8 cellular contexts compared by ENCODE assay signal in genomic region chr10:132571565-132572544, GRCh38. TPM values are rescaled to one million over a fixed set of nuclear protein-coding genes. Genes with fewer than 3 reads are reported as not detected.
A peak's percentile ranks its signal among the peaks of the same experiment; 100 is the strongest.
DNase-seq lines count a peak whose midpoint lies in the region; ATAC-seq, FAIRE-seq and TF ChIP-seq lines count a peak whose summit lies in the region.
"Had no signal": no experiment of that assay in that cellular context is flagged by ENCODE, and none has a peak within 500 bp of the region (broad histone marks: within the 10 kb centered on the region; RNA-seq: fewer than 3 reads in every experiment).

No MANE protein-coding gene starts in this region.

- DNase-seq in GM12892 (ENCODE audit: insufficient read length) (no peak), GM23248 (peak; percentile 92), dermis blood vessel endothelial cell (peak; percentile 85), mucosa of descending colon (peak in 2 of 3 donors; percentile 41 to 82), vagina (ENCODE audit: extremely low spot score in 2 of 2) (no peak)

- FAIRE-seq in GM12892 (lab: Jason Lieb, UNC), result peak; percentile 99

- TF ChIP-seq CTCF in VCaP (conservative IDR thresholded peaks at IDR 0.05), result no peak
- TF ChIP-seq CTCF in mucosa of descending colon (IDR thresholded peaks at IDR 0.05), result no peak
- no peak for TF ChIP-seq CTCF in vagina (IDR thresholded peaks at IDR 0.05)

- in situ Hi-C loops in GM23248 (cut with MboI), result no loop called here

- H3K9me2 ChIP-seq in GM23248 (ENCODE audit: insufficient read depth), result no peaks in the 10 kb centered on the region

- no peak overlapping the region for H3K4me3 ChIP-seq in GM23248
- H3K4me3 ChIP-seq in mucosa of descending colon, result no peak overlapping the region
- no peak overlapping the region for H3K4me3 ChIP-seq in vagina

- H3K79me2 ChIP-seq in GM23248 (ENCODE audit: insufficient read depth), result peaks cover 87% of the 10 kb centered on the region

- H3K4me2 ChIP-seq in GM23248 (ENCODE audit: unreplicated experiment), result no peak overlapping the region

- H3K9me3 ChIP-seq in GM23248 (ENCODE audit: low read depth) (no peaks in the 10 kb centered on the region), mucosa of descending colon (no peaks in the 10 kb centered on the region), vagina (no peaks in the 10 kb centered on the region)

- no peaks in the 10 kb centered on the region; the same call in 1 of the 2 replicates for H4K20me1 ChIP-seq in GM23248 (ENCODE audit: insufficient read depth)

- no peak overlapping the region for H3K9ac ChIP-seq in GM23248
- H3K9ac ChIP-seq: parathyroid adenoma had no signal

- H3K4me1 ChIP-seq in GM23248 (ENCODE audit: insufficient read depth), result peaks cover 14% of the 10 kb centered on the region
- peaks cover 37% of the 10 kb centered on the region for H3K4me1 ChIP-seq in mucosa of descending colon (ENCODE audit: low read depth)
- H3K4me1 ChIP-seq in vagina, result peaks cover 57% of the 10 kb centered on the region

- intact Hi-C loops in mucosa of descending colon (cut with DNase I, micrococcal nuclease), result no loop called here
- intact Hi-C loops in vagina (cut with DNase I), result no loop called here

- H3F3A ChIP-seq in GM23248 (ENCODE audit: insufficient read depth), result peaks cover 7% of the 10 kb centered on the region; the same call in 1 of the 2 replicates

- TF ChIP-seq POLR2A in GM12892 (IDR thresholded peaks at IDR 0.05; ENCODE audit: low read depth, low read length) (no peak), vagina (IDR thresholded peaks at IDR 0.05) (no peak)

- peak; percentile 17; the same call in 1 of the 2 replicates for TF ChIP-seq RAD21 in Ishikawa (IDR thresholded peaks at IDR 0.05; ENCODE audit: low read depth)

- H3K27ac ChIP-seq in GM23248, result no peak overlapping the region
- H3K27ac ChIP-seq in VCaP, result peak overlapping the region; percentile 59
- peak overlapping the region; percentile 1 for H3K27ac ChIP-seq in vagina
- H3K27ac ChIP-seq: parathyroid adenoma had no signal

- ATAC-seq in mucosa of descending colon, result peak; percentile 76

- 46 to 49% methylated on average over 20 to 23 of the region's 24 CpGs for WGBS in GM23248 (ENCODE audit: low coverage in 1 of 2, low lambda C conversion rate in 2 of 2, missing lambda C conversion rate in 2 of 2), 2 experiments

- no peaks in the 10 kb centered on the region for H3K36me3 ChIP-seq in GM23248 (ENCODE audit: low read depth)
- H3K36me3 ChIP-seq in mucosa of descending colon (ENCODE audit: low read depth), result no peaks in the 10 kb centered on the region
- H3K36me3 ChIP-seq in vagina, result no peaks in the 10 kb centered on the region

- H3K27me3 ChIP-seq in GM23248 (replicated peaks; ENCODE audit: insufficient read depth) (no peaks in the 10 kb centered on the region), vagina (no peaks in the 10 kb centered on the region)

- no peak overlapping the region for H2AFZ ChIP-seq in GM23248
- H2AFZ ChIP-seq: parathyroid adenoma had no signal

- peak; percentile 95 for TF ChIP-seq EP300 in Ishikawa (IDR thresholded peaks at IDR 0.05; ENCODE audit: borderline replicate concordance)

TF ChIP-seq in Ishikawa, 13 proteins besides CTCF, POLR2A, EP300 and RAD21:
- peak; percentile 99 for TF ChIP-seq TCF12 (IDR thresholded peaks at IDR 0.05; ENCODE audit: low read depth)
- no peak for TF ChIP-seq REST (IDR thresholded peaks at IDR 0.05; ENCODE audit: low read depth)
- TF ChIP-seq, protein P1, sequence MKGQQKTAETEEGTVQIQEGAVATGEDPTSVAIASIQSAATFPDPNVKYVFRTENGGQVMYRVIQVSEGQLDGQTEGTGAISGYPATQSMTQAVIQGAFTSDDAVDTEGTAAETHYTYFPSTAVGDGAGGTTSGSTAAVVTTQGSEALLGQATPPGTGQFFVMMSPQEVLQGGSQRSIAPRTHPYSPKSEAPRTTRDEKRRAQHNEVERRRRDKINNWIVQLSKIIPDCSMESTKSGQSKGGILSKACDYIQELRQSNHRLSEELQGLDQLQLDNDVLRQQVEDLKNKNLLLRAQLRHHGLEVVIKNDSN (IDR thresholded peaks at IDR 0.05), result peak; percentile 33; the same call in 1 of the 2 replicates
- no peak for TF ChIP-seq CREB1 (IDR thresholded peaks at IDR 0.05; ENCODE audit: low read depth)
- TF ChIP-seq TEAD4 (IDR thresholded peaks at IDR 0.05), result peak; percentile 84
- TF ChIP-seq ZBTB7A (IDR thresholded peaks at IDR 0.05; ENCODE audit: low read depth), result peak; percentile 84
- TF ChIP-seq FOXM1 (IDR thresholded peaks at IDR 0.05; ENCODE audit: borderline replicate concordance, low read depth), result peak; percentile 87; the same call in 1 of the 2 replicates
- TF ChIP-seq EGR1 (IDR thresholded peaks at IDR 0.05), result no peak
- peak; percentile 96 for TF ChIP-seq NFIC (IDR thresholded peaks at IDR 0.05)
- peak; percentile 78 for TF ChIP-seq MAX (IDR thresholded peaks at IDR 0.05)
- TF ChIP-seq CEBPB (IDR thresholded peaks at IDR 0.05), result no peak; the same call in 1 of the 2 replicates
- TF ChIP-seq TAF1 (IDR thresholded peaks at IDR 0.05; ENCODE audit: low read depth), result no peak
- TF ChIP-seq YY1 (IDR thresholded peaks at IDR 0.05; ENCODE audit: low read depth), result peak; percentile 60; the same call in 1 of the 2 replicates

RNA-seq across cellular contexts. Expression of gene INPP5A, which starts 34.3 kb away (rescaled TPM):
- polyA plus RNA-seq in GM12892 (2012; ENCODE audit: missing spikeins), result 3.6 TPM
- 35.2 and 39.3 TPM in 2 replicates for total RNA-seq in GM23248 (2014; rRNA removed; shearing (Covaris generic))
- 2.3 and 2.8 TPM in 2 replicates for polyA plus RNA-seq in GM23248 (2016; fragmentation: Nextera tagmentation; extraction: Ambion mirVana)
- 24.1 and 32.8 TPM in 2 replicates for total RNA-seq in dermis blood vessel endothelial cell
- 10 to 100 TPM; 31.7 to 92.8 (median 32.0) TPM for total RNA-seq in mucosa of descending colon
- 24.3 TPM for total RNA-seq in vagina

Comparison
In these comparisons a context has a peak if more than half of its experiments do, and no peak if none do; other contexts are left out.
1. DNase-seq: peak in GM23248 (single experiment), dermis blood vessel endothelial cell (single experiment) and mucosa of descending colon (2 of 3); none in GM12892 (single experiment) and vagina (0 of 2).